In genomic region chr13:90089051-90089450, GRCh38 we compare ENCODE assay signal across 29 cellular contexts.
"Had no signal": no experiment of that assay in that cellular context is flagged by ENCODE, and none has a peak within 500 bp of the region (broad histone marks: within the 10 kb centered on the region; RNA-seq: fewer than 3 reads in every experiment).

No MANE protein-coding gene starts in this region.

- H3K27ac ChIP-seq: left ventricle myocardium inferior, neural progenitor cell, neutrophil, right atrium auricular region, skin epidermis, stomach, testis, thyroid gland, transverse colon, upper lobe of left lung, vagina had no signal

- FAIRE-seq: islet of Langerhans had no signal

- H3K4me3 ChIP-seq: left ventricle myocardium inferior, lung, neural progenitor cell, right atrium auricular region, skin epidermis, stomach, testis, thyroid gland, transverse colon, upper lobe of left lung, vagina had no signal

- H3K27ac Mint-ChIP-seq: immature natural killer cell; mesothelial cell of epicardium; naive B cell; natural killer cell; nephron progenitor cell; neural progenitor cell; progenitor cell of endocrine pancreas; stimulated activated naive B cell treated with anti-CD40 and anti-IgM and Interleukin-4, amounts not matched to agents 10 μg/mL and 1 μg/mL and 100 μg/mL, for 72 hours had no signal

- H3K4me1 ChIP-seq: left ventricle myocardium inferior, neural progenitor cell, right atrium auricular region, stomach, testis, thyroid gland, transverse colon, upper lobe of left lung, vagina had no signal

- H3K36me3 ChIP-seq: left ventricle myocardium inferior, neural progenitor cell, neutrophil, right atrium auricular region, stomach, thyroid gland, transverse colon, upper lobe of left lung, vagina had no signal

- H2AFZ ChIP-seq: neural progenitor cell had no signal

- DNase-seq: hypothalamus; immature natural killer cell; left ventricle myocardium inferior; mesendoderm; naive B cell; natural killer cell; nephron progenitor cell; occipital lobe; stimulated activated CD4-positive, alpha-beta T cell treated with anti-CD3 and anti-CD28 coated beads, Interleukin-12 subunit alpha, Interleukin-12 subunit beta, amount 100 ng/mL, for 4 hours; stimulated activated CD4-positive, alpha-beta T cell treated with anti-CD3 and anti-CD28 coated beads, Interleukin-15, amount 100 ng/mL, for 24 hours; stimulated activated CD4-positive, alpha-beta T cell treated with anti-CD3 and anti-CD28 coated beads, Interleukin-2, amount 100 ng/mL, for 24 hours; stimulated activated CD4-positive, alpha-beta T cell treated with anti-CD3 and anti-CD28 coated beads, Interleukin-4, amount 100 ng/mL, for 1 hour; stimulated activated naive B cell treated with anti-CD40 and anti-IgM and Interleukin-4, amounts not matched to agents 10 μg/mL and 1 μg/mL and 100 μg/mL, for 72 hours; stimulated activated naive CD8-positive, alpha-beta T cell treated with anti-CD3 and anti-CD28 coated beads, Interleukin-15, Interleukin-2, amounts not matched to agents 100 U/mL and 50 U/mL, for 24 hours; stomach; testis; thyroid gland; transverse colon; upper lobe of left lung had no signal

- ATAC-seq: natural killer cell; sciatic nerve; stimulated activated naive B cell treated with anti-CD40 and anti-IgM and Interleukin-4, amounts not matched to agents 10 μg/mL and 1 μg/mL and 100 μg/mL, for 72 hours; stimulated activated naive CD8-positive, alpha-beta T cell treated with anti-CD3 and anti-CD28 coated beads, Interleukin-15, Interleukin-2, amounts not matched to agents 100 U/mL and 50 U/mL, for 24 hours had no signal

- H3K27me3 ChIP-seq: neural progenitor cell, neutrophil, right atrium auricular region, stomach, testis, thyroid gland, transverse colon, upper lobe of left lung, vagina had no signal

- H3K9me3 ChIP-seq: left ventricle myocardium inferior, neutrophil, right atrium auricular region, stomach, testis, thyroid gland, transverse colon, upper lobe of left lung, vagina had no signal

- H3K4me2 ChIP-seq: neural progenitor cell had no signal

- H3K36me3 Mint-ChIP-seq: immature natural killer cell; mesothelial cell of epicardium; naive B cell; natural killer cell; neural progenitor cell; stimulated activated naive B cell treated with anti-CD40 and anti-IgM and Interleukin-4, amounts not matched to agents 10 μg/mL and 1 μg/mL and 100 μg/mL, for 72 hours had no signal

- H3K9ac ChIP-seq: neural progenitor cell had no signal

- H3K9me3 Mint-ChIP-seq: mesothelial cell of epicardium, nephron progenitor cell, neural progenitor cell had no signal
